In genomic region chr11:694563-695331, GRCh38 we compare ENCODE assay signal across 1 cellular context.
TF ChIP-seq lines count a peak whose summit lies in the region.

A gene with protein sequence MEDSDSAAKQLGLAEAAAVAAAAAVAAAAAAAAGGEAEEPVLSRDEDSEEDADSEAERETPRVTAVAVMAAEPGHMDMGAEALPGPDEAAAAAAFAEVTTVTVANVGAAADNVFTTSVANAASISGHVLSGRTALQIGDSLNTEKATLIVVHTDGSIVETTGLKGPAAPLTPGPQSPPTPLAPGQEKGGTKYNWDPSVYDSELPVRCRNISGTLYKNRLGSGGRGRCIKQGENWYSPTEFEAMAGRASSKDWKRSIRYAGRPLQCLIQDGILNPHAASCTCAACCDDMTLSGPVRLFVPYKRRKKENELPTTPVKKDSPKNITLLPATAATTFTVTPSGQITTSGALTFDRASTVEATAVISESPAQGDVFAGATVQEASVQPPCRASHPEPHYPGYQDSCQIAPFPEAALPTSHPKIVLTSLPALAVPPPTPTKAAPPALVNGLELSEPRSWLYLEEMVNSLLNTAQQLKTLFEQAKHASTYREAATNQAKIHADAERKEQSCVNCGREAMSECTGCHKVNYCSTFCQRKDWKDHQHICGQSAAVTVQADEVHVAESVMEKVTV (minus strand): TSS chr11:695222. CDS start chr11:695047, 175 bp downstream.

TF ChIP-seq in WTC11, 78 proteins besides CTCF, POLR2A, EP300 and RAD21 (continued from another document and continues in another):
- TF ChIP-seq ZNF416 (CRISPR knock-in tag; IDR thresholded peaks at IDR 0.05) (peak; percentile 86; the same call in 1 of the 2 replicates), ESRRA (CRISPR knock-in tag; IDR thresholded peaks at IDR 0.05; ENCODE audit: borderline replicate concordance) (peak; percentile 97), SOX15 (CRISPR knock-in tag; IDR thresholded peaks at IDR 0.05) (no peak), E2F4 (CRISPR knock-in tag; IDR thresholded peaks at IDR 0.05; ENCODE audit: borderline replicate concordance, low read depth) (peak; percentile 94), ATF2 (CRISPR knock-in tag; IDR thresholded peaks at IDR 0.05; ENCODE audit: borderline replicate concordance, low read depth) (0 out of 2 replicates have a peak, but pooled peaks have one; percentile 46), TEAD4 (CRISPR knock-in tag; IDR thresholded peaks at IDR 0.05) (peak; percentile 89), NFATC4 (CRISPR knock-in tag; IDR thresholded peaks at IDR 0.05) (no peak), ZNF138 (CRISPR knock-in tag; conservative IDR thresholded peaks at IDR 0.05) (no peak), IRF2 (CRISPR knock-in tag; IDR thresholded peaks at IDR 0.05; ENCODE audit: borderline replicate concordance, low read depth) (peak; percentile 76; the same call in 1 of the 2 replicates), IRF1 (CRISPR knock-in tag; IDR thresholded peaks at IDR 0.05) (peak; percentile 94), ZNF671 (CRISPR knock-in tag; IDR thresholded peaks at IDR 0.05) (no peak), JAZF1 (CRISPR knock-in tag; IDR thresholded peaks at IDR 0.05) (no peak), SMAD4 (CRISPR knock-in tag; IDR thresholded peaks at IDR 0.05) (peak; percentile 79; the same call in 1 of the 2 replicates), RELA (CRISPR knock-in tag; IDR thresholded peaks at IDR 0.05; ENCODE audit: borderline replicate concordance) (peak; percentile 96), ZNF317 (CRISPR knock-in tag; IDR thresholded peaks at IDR 0.05; ENCODE audit: borderline replicate concordance, low read depth) (peak; percentile 67; the same call in 1 of the 2 replicates), SMAD3 (CRISPR knock-in tag; IDR thresholded peaks at IDR 0.05; ENCODE audit: borderline replicate concordance) (peak; percentile 85), FOXP4 (CRISPR knock-in tag; IDR thresholded peaks at IDR 0.05) (peak; percentile 98), GABPB1 (CRISPR knock-in tag; IDR thresholded peaks at IDR 0.05) (no peak), CREB1 (CRISPR knock-in tag; IDR thresholded peaks at IDR 0.05) (no peak; the same call in 1 of the 2 replicates), ZNF423 (CRISPR knock-in tag; IDR thresholded peaks at IDR 0.05) (no peak), NR2C2 (CRISPR knock-in tag; IDR thresholded peaks at IDR 0.05) (peak; percentile 72), USF2 (CRISPR knock-in tag; IDR thresholded peaks at IDR 0.05) (peak; percentile 93), NFYB (CRISPR knock-in tag; conservative IDR thresholded peaks at IDR 0.05; ENCODE audit: low read depth) (peak; percentile 58), ZBTB21 (CRISPR knock-in tag; IDR thresholded peaks at IDR 0.05; ENCODE audit: borderline replicate concordance) (no peak), SP1 (CRISPR knock-in tag; conservative IDR thresholded peaks at IDR 0.05) (no peak; the same call in 1 of the 2 replicates), ATF1 (CRISPR knock-in tag; IDR thresholded peaks at IDR 0.05) (peak; percentile 89; the same call in 1 of the 2 replicates)
- TF ChIP-seq, protein P1, sequence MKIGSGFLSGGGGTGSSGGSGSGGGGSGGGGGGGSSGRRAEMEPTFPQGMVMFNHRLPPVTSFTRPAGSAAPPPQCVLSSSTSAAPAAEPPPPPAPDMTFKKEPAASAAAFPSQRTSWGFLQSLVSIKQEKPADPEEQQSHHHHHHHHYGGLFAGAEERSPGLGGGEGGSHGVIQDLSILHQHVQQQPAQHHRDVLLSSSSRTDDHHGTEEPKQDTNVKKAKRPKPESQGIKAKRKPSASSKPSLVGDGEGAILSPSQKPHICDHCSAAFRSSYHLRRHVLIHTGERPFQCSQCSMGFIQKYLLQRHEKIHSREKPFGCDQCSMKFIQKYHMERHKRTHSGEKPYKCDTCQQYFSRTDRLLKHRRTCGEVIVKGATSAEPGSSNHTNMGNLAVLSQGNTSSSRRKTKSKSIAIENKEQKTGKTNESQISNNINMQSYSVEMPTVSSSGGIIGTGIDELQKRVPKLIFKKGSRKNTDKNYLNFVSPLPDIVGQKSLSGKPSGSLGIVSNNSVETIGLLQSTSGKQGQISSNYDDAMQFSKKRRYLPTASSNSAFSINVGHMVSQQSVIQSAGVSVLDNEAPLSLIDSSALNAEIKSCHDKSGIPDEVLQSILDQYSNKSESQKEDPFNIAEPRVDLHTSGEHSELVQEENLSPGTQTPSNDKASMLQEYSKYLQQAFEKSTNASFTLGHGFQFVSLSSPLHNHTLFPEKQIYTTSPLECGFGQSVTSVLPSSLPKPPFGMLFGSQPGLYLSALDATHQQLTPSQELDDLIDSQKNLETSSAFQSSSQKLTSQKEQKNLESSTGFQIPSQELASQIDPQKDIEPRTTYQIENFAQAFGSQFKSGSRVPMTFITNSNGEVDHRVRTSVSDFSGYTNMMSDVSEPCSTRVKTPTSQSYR (CRISPR knock-in tag; IDR thresholded peaks at IDR 0.05), result peak; percentile 83
- TF ChIP-seq, protein P2, sequence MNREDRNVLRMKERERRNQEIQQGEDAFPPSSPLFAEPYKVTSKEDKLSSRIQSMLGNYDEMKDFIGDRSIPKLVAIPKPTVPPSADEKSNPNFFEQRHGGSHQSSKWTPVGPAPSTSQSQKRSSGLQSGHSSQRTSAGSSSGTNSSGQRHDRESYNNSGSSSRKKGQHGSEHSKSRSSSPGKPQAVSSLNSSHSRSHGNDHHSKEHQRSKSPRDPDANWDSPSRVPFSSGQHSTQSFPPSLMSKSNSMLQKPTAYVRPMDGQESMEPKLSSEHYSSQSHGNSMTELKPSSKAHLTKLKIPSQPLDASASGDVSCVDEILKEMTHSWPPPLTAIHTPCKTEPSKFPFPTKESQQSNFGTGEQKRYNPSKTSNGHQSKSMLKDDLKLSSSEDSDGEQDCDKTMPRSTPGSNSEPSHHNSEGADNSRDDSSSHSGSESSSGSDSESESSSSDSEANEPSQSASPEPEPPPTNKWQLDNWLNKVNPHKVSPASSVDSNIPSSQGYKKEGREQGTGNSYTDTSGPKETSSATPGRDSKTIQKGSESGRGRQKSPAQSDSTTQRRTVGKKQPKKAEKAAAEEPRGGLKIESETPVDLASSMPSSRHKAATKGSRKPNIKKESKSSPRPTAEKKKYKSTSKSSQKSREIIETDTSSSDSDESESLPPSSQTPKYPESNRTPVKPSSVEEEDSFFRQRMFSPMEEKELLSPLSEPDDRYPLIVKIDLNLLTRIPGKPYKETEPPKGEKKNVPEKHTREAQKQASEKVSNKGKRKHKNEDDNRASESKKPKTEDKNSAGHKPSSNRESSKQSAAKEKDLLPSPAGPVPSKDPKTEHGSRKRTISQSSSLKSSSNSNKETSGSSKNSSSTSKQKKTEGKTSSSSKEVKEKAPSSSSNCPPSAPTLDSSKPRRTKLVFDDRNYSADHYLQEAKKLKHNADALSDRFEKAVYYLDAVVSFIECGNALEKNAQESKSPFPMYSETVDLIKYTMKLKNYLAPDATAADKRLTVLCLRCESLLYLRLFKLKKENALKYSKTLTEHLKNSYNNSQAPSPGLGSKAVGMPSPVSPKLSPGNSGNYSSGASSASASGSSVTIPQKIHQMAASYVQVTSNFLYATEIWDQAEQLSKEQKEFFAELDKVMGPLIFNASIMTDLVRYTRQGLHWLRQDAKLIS (CRISPR knock-in tag; IDR thresholded peaks at IDR 0.05; ENCODE audit: borderline replicate concordance), result no peak
- TF ChIP-seq, protein P3, sequence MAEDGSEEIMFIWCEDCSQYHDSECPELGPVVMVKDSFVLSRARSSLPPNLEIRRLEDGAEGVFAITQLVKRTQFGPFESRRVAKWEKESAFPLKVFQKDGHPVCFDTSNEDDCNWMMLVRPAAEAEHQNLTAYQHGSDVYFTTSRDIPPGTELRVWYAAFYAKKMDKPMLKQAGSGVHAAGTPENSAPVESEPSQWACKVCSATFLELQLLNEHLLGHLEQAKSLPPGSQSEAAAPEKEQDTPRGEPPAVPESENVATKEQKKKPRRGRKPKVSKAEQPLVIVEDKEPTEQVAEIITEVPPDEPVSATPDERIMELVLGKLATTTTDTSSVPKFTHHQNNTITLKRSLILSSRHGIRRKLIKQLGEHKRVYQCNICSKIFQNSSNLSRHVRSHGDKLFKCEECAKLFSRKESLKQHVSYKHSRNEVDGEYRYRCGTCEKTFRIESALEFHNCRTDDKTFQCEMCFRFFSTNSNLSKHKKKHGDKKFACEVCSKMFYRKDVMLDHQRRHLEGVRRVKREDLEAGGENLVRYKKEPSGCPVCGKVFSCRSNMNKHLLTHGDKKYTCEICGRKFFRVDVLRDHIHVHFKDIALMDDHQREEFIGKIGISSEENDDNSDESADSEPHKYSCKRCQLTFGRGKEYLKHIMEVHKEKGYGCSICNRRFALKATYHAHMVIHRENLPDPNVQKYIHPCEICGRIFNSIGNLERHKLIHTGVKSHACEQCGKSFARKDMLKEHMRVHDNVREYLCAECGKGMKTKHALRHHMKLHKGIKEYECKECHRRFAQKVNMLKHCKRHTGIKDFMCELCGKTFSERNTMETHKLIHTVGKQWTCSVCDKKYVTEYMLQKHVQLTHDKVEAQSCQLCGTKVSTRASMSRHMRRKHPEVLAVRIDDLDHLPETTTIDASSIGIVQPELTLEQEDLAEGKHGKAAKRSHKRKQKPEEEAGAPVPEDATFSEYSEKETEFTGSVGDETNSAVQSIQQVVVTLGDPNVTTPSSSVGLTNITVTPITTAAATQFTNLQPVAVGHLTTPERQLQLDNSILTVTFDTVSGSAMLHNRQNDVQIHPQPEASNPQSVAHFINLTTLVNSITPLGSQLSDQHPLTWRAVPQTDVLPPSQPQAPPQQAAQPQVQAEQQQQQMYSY (CRISPR knock-in tag; IDR thresholded peaks at IDR 0.05), result peak; percentile 73
- TF ChIP-seq, protein P4, sequence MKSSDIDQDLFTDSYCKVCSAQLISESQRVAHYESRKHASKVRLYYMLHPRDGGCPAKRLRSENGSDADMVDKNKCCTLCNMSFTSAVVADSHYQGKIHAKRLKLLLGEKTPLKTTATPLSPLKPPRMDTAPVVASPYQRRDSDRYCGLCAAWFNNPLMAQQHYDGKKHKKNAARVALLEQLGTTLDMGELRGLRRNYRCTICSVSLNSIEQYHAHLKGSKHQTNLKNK (CRISPR knock-in tag; IDR thresholded peaks at IDR 0.05), result no peak
- TF ChIP-seq, protein P5, sequence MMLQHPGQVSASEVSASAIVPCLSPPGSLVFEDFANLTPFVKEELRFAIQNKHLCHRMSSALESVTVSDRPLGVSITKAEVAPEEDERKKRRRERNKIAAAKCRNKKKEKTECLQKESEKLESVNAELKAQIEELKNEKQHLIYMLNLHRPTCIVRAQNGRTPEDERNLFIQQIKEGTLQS (CRISPR knock-in tag; conservative IDR thresholded peaks at IDR 0.05), result no peak
- TF ChIP-seq, protein P6, sequence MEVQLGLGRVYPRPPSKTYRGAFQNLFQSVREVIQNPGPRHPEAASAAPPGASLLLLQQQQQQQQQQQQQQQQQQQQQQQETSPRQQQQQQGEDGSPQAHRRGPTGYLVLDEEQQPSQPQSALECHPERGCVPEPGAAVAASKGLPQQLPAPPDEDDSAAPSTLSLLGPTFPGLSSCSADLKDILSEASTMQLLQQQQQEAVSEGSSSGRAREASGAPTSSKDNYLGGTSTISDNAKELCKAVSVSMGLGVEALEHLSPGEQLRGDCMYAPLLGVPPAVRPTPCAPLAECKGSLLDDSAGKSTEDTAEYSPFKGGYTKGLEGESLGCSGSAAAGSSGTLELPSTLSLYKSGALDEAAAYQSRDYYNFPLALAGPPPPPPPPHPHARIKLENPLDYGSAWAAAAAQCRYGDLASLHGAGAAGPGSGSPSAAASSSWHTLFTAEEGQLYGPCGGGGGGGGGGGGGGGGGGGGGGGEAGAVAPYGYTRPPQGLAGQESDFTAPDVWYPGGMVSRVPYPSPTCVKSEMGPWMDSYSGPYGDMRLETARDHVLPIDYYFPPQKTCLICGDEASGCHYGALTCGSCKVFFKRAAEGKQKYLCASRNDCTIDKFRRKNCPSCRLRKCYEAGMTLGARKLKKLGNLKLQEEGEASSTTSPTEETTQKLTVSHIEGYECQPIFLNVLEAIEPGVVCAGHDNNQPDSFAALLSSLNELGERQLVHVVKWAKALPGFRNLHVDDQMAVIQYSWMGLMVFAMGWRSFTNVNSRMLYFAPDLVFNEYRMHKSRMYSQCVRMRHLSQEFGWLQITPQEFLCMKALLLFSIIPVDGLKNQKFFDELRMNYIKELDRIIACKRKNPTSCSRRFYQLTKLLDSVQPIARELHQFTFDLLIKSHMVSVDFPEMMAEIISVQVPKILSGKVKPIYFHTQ (CRISPR knock-in tag; IDR thresholded peaks at IDR 0.05), result no peak
